In genomic region chr14:105465209-105466031, GRCh38 we compare ENCODE assay signal across 13 cellular contexts. TPM values are rescaled to one million over a fixed set of nuclear protein-coding genes. Genes with fewer than 3 reads are reported as not detected.
DNase-seq lines count a peak whose midpoint lies in the region; ATAC-seq and TF ChIP-seq lines count a peak whose summit lies in the region.
"Had no signal": no experiment of that assay in that cellular context is flagged by ENCODE, and none has a peak within 500 bp of the region (broad histone marks: within the 10 kb centered on the region; RNA-seq: fewer than 3 reads in every experiment).

No MANE protein-coding gene starts in this region.

- H3K36me3 Mint-ChIP-seq in WTC11: peaks cover 20% of the 10 kb centered on the region

- peak; percentile 93 for DNase-seq in DMS79 treated with DMSO at 0.1 percent for 48 hours (lab: John Stamatoyannopoulos, UW)
- peak; percentile 43 for DNase-seq in WTC11 (ENCODE audit: low spot score)
- peak; percentile 75 for DNase-seq in iPS-NIHi11 (ENCODE audit: low spot score)
- DNase-seq in effector CD8-positive, alpha-beta T cell (lab: John Stamatoyannopoulos, UW): no peak
- no peak for DNase-seq in nucleus accumbens (lab: John Stamatoyannopoulos, UW)
- no peak for DNase-seq in NCI-H1048 (lab: John Stamatoyannopoulos, UW)
- DNase-seq: activated T-cell treated with anti-CD3 and anti-CD28 coated beads, Interleukin-2, amount 50 U/mL, for 72 hours; NCI-H524 treated with DMSO at 0.1 percent for 48 hours; stimulated activated CD4-positive, alpha-beta T cell treated with anti-CD3 and anti-CD28 coated beads, Interleukin-2, amount 100 ng/mL, for 48 hours; stimulated activated naive CD4-positive, alpha-beta T cell treated with Interleukin-2 at 50 U/mL for 16 hours had no signal

- H3K27ac Mint-ChIP-seq in WTC11: no peak overlapping the region
- H3K27ac Mint-ChIP-seq: activated T-cell treated with anti-CD3 and anti-CD28 coated beads, Interleukin-2, amount 50 U/mL, for 72 hours; B cell had no signal

- H3K9me3 Mint-ChIP-seq in WTC11: no peaks in the 10 kb centered on the region
- H3K9me3 Mint-ChIP-seq: activated T-cell treated with anti-CD3 and anti-CD28 coated beads, Interleukin-2, amount 50 U/mL, for 72 hours had no signal

- no peak overlapping the region for H3K4me3 Mint-ChIP-seq in WTC11
- H3K4me3 Mint-ChIP-seq: activated T-cell treated with anti-CD3 and anti-CD28 coated beads, Interleukin-2, amount 50 U/mL, for 72 hours; B cell had no signal

- no peaks in the 10 kb centered on the region for H3K4me1 Mint-ChIP-seq in WTC11
- H3K4me1 Mint-ChIP-seq: B cell had no signal

- CTCF ChIA-PET in WTC11 (lab: Charles Lee): interaction anchor here (1.0 kb wide), 1 partner anchor 15 kb away, joined by 4 read pairs; no protein-coding TSS in a partner anchor

- no peak; the same call in 1 of the 2 replicates for TF ChIP-seq RAD21 in Ishikawa (IDR thresholded peaks at IDR 0.05; ENCODE audit: low read depth)

- no peaks in the 10 kb centered on the region for H3K27me3 Mint-ChIP-seq in WTC11 (ENCODE audit: low read depth)
- H3K27me3 Mint-ChIP-seq: B cell had no signal

- TF ChIP-seq EP300 in Ishikawa (IDR thresholded peaks at IDR 0.05; ENCODE audit: borderline replicate concordance): peak; percentile 95

- ATAC-seq in WTC11 (peak; percentile 51), GM19351 (IDR thresholded peaks at IDR 0.05; ENCODE audit: unreplicated experiment) (no peak)
- ATAC-seq: activated T-cell treated with anti-CD3 and anti-CD28 coated beads, Interleukin-2, amount 50 U/mL, for 72 hours had no signal

- no peak for TF ChIP-seq CTCF in WTC11 (IDR thresholded peaks at IDR 0.05)

- POLR2A ChIA-PET in WTC11 (lab: Charles Lee): no interaction called here

TF ChIP-seq in Ishikawa, 13 proteins besides CTCF, POLR2A, EP300 and RAD21:
- TF ChIP-seq EGR1 (IDR thresholded peaks at IDR 0.05) (peak; percentile 53; the same call in 1 of the 2 replicates), MAX (IDR thresholded peaks at IDR 0.05) (peak; percentile 74), TEAD4 (IDR thresholded peaks at IDR 0.05) (peak; percentile 82), ZBTB7A (IDR thresholded peaks at IDR 0.05; ENCODE audit: low read depth) (peak; percentile 87; the same call in 1 of the 2 replicates), YY1 (IDR thresholded peaks at IDR 0.05; ENCODE audit: low read depth) (no peak; the same call in 1 of the 2 replicates), CREB1 (IDR thresholded peaks at IDR 0.05; ENCODE audit: low read depth) (no peak), TCF12 (IDR thresholded peaks at IDR 0.05; ENCODE audit: low read depth) (peak; percentile 93), NFIC (IDR thresholded peaks at IDR 0.05) (peak; percentile 90), USF1 (IDR thresholded peaks at IDR 0.05) (0 out of 2 replicates have a peak, but pooled peaks have one; percentile 39), CEBPB (IDR thresholded peaks at IDR 0.05) (peak; percentile 2; the same call in 1 of the 2 replicates), REST (IDR thresholded peaks at IDR 0.05; ENCODE audit: low read depth) (0 out of 2 replicates have a peak, but pooled peaks have one; percentile 18), FOXM1 (IDR thresholded peaks at IDR 0.05; ENCODE audit: borderline replicate concordance, low read depth) (peak; percentile 64; the same call in 1 of the 2 replicates), TAF1 (IDR thresholded peaks at IDR 0.05; ENCODE audit: low read depth) (no peak)

TF ChIP-seq in WTC11, 78 proteins besides CTCF, POLR2A, EP300 and RAD21:
- TF ChIP-seq AR (CRISPR knock-in tag; IDR thresholded peaks at IDR 0.05) (no peak), SOX15 (CRISPR knock-in tag; IDR thresholded peaks at IDR 0.05) (no peak), ZNF423 (CRISPR knock-in tag; IDR thresholded peaks at IDR 0.05) (peak; percentile 83), ZSCAN18 (CRISPR knock-in tag; IDR thresholded peaks at IDR 0.05) (no peak), ATF3 (CRISPR knock-in tag; conservative IDR thresholded peaks at IDR 0.05) (no peak), NR3C1 (CRISPR knock-in tag; conservative IDR thresholded peaks at IDR 0.05; ENCODE audit: low read depth) (no peak), NFE2L1 (CRISPR knock-in tag; IDR thresholded peaks at IDR 0.05) (no peak), HMGA2 (CRISPR knock-in tag; IDR thresholded peaks at IDR 0.05) (no peak)
TF ChIP-seq in WTC11: peak in this region for 1.

RNA-seq across cellular contexts. Expression of gene CRIP2, which starts 9.2 kb away (rescaled TPM):
- 4.6 to 5.4 TPM (median 5.0 TPM) in 3 replicates for total RNA-seq in WTC11 (2021)

RNA-seq across cellular contexts. Expression of gene CRIP1, which starts 21.3 kb away (rescaled TPM):
- total RNA-seq in WTC11 (2021): 4.8 to 9.0 TPM (median 5.8 TPM) in 3 replicates

RNA-seq across cellular contexts. Expression of gene TEDC1, which starts 25.6 kb away (rescaled TPM):
- 16.4 to 17.9 TPM (median 16.7 TPM) in 3 replicates for total RNA-seq in WTC11 (2021)

RNA-seq across cellular contexts. Expression of gene MTA1, which starts 45.8 kb away (rescaled TPM):
- 248 to 279 TPM (median 251 TPM) in 3 replicates for total RNA-seq in WTC11 (2021)

Comparison
In these comparisons a context has a peak if more than half of its experiments do, and no peak if none do; other contexts are left out.
1. DNase-seq: peak in DMS79 treated with DMSO at 0.1 percent for 48 hours (single experiment), WTC11 (single experiment) and iPS-NIHi11 (single experiment); none in effector CD8-positive, alpha-beta T cell (single experiment), nucleus accumbens (0 of 56) and NCI-H1048 (single experiment).